ENCODE assay signal across 16 cellular contexts in genomic region chr1:82465024-82465423, GRCh38.
"Had no signal": no experiment of that assay in that cellular context is flagged by ENCODE, and none has a peak within 500 bp of the region (broad histone marks: within the 10 kb centered on the region; RNA-seq: fewer than 3 reads in every experiment).

No MANE protein-coding gene starts in this region.

- H3K36me3 ChIP-seq: breast epithelium, gastroesophageal sphincter, heart right ventricle had no signal

- H3K9me3 Mint-ChIP-seq: activated B cell treated with CpG ODN at 0.5 μM for 24 hours; activated CD4-positive, alpha-beta T cell treated with anti-CD3 and anti-CD28 coated beads, Interleukin-2, amount 10 ng/mL, durations not matched to agents 7 days and 5 days; activated naive CD8-positive, alpha-beta T cell treated with anti-CD3 and anti-CD28 coated beads for 36 hours; endodermal cell; T-helper 1 cell treated with Interleukin-12 subunit alpha and Interleukin-12 subunit beta and Interleukin-4 antibody, amounts not matched to agents 30 μg/mL and 1 μg/mL, for 36 hours; type B pancreatic cell had no signal

- H3K27me3 Mint-ChIP-seq: activated B cell treated with CpG ODN at 0.5 μM for 24 hours; activated CD4-positive, alpha-beta T cell treated with anti-CD3 and anti-CD28 coated beads, Interleukin-2, amount 10 ng/mL, durations not matched to agents 7 days and 5 days; activated naive CD8-positive, alpha-beta T cell treated with anti-CD3 and anti-CD28 coated beads for 36 hours; type B pancreatic cell had no signal

- H3K4me1 Mint-ChIP-seq: activated CD4-positive, alpha-beta T cell treated with anti-CD3 and anti-CD28 coated beads, Interleukin-2, amount 10 ng/mL, durations not matched to agents 7 days and 5 days; activated naive CD8-positive, alpha-beta T cell treated with anti-CD3 and anti-CD28 coated beads for 36 hours had no signal

- H3K27ac Mint-ChIP-seq: activated B cell treated with CpG ODN at 0.5 μM for 24 hours; activated CD4-positive, alpha-beta T cell treated with anti-CD3 and anti-CD28 coated beads, Interleukin-2, amount 10 ng/mL, durations not matched to agents 7 days and 5 days; activated naive CD8-positive, alpha-beta T cell treated with anti-CD3 and anti-CD28 coated beads for 36 hours; endodermal cell; T-helper 1 cell treated with Interleukin-12 subunit alpha and Interleukin-12 subunit beta and Interleukin-4 antibody, amounts not matched to agents 30 μg/mL and 1 μg/mL, for 36 hours; type B pancreatic cell had no signal

- H3K4me3 Mint-ChIP-seq: activated B cell treated with CpG ODN at 0.5 μM for 24 hours; activated CD4-positive, alpha-beta T cell treated with anti-CD3 and anti-CD28 coated beads, Interleukin-2, amount 10 ng/mL, durations not matched to agents 7 days and 5 days; activated naive CD8-positive, alpha-beta T cell treated with anti-CD3 and anti-CD28 coated beads for 36 hours; endodermal cell; T-helper 1 cell treated with Interleukin-12 subunit alpha and Interleukin-12 subunit beta and Interleukin-4 antibody, amounts not matched to agents 30 μg/mL and 1 μg/mL, for 36 hours; type B pancreatic cell had no signal

- H3K27me3 ChIP-seq: breast epithelium, dorsolateral prefrontal cortex, gastroesophageal sphincter, heart right ventricle had no signal

- DNase-seq: activated B cell treated with CpG ODN at 0.5 μM for 24 hours; activated CD4-positive, alpha-beta T cell treated with anti-CD3 and anti-CD28 coated beads, Interleukin-2, amount 10 ng/mL, durations not matched to agents 7 days and 5 days; activated CD8-positive, alpha-beta memory T cell treated with anti-CD3 and anti-CD28 coated beads, Interleukin-2, amount 50 U/mL, for 48 hours; activated naive CD8-positive, alpha-beta T cell treated with anti-CD3 and anti-CD28 coated beads for 36 hours; dorsolateral prefrontal cortex; endodermal cell; erythroblast; islet precursor cell; mesendoderm; stimulated activated CD4-positive, alpha-beta T cell treated with anti-CD3 and anti-CD28 coated beads, Interleukin-4, amount 100 ng/mL, for 24 hours; stimulated activated naive CD4-positive, alpha-beta T cell had no signal

- H3K9me3 ChIP-seq: breast epithelium, gastroesophageal sphincter, heart right ventricle had no signal

- H3K36me3 Mint-ChIP-seq: activated naive CD8-positive, alpha-beta T cell treated with anti-CD3 and anti-CD28 coated beads for 36 hours; type B pancreatic cell had no signal

- H3K27ac ChIP-seq: gastroesophageal sphincter had no signal

- H3K4me1 ChIP-seq: breast epithelium had no signal

- H3K4me3 ChIP-seq: breast epithelium, dorsolateral prefrontal cortex, gastroesophageal sphincter, heart right ventricle had no signal
